In genomic region chr19:15249912-15250634, GRCh38 we compare ENCODE assay signal across 10 cellular contexts. TPM values are rescaled to one million over a fixed set of nuclear protein-coding genes. Genes with fewer than 3 reads are reported as not detected.
DNase-seq lines count a peak whose midpoint lies in the region; ATAC-seq, FAIRE-seq and TF ChIP-seq lines count a peak whose summit lies in the region.
"Had no signal": no experiment of that assay in that cellular context is flagged by ENCODE, and none has a peak within 500 bp of the region (broad histone marks: within the 10 kb centered on the region; RNA-seq: fewer than 3 reads in every experiment).

No MANE protein-coding gene starts in this region.

- CTCF ChIA-PET in AG04450 (lab: Charles Lee) = interaction anchor here (0.6 to 2.4 kb wide), 11 partner anchors 72 to 172 kb away, joined by 3 to 14 read pairs (median 4); partner anchors contain the start of genes AKAP8 and AKAP8L

- POLR2A ChIA-PET in AG04450 (lab: Yijun Ruan, JAX) = interaction anchor here (0.5 to 2.9 kb wide), 11 partner anchors 9 to 255 kb away, joined by 3 to 15 read pairs (median 5); partner anchors contain the start of gene AKAP8

- H3K4me1 ChIP-seq in pancreas = peaks cover 0 to 13% (median 4%) of the 10 kb centered on the region in 3 donors

- peaks cover 0 to 44% (median 27%) of the 10 kb centered on the region in 3 donors for H3K36me3 ChIP-seq in pancreas

- H3K9me3 ChIP-seq in AG04450 (ENCODE audit: control insufficient read depth, insufficient read depth, low read length) (no peaks in the 10 kb centered on the region), pancreas (no peaks in the 10 kb centered on the region)

- DNase-seq in AG04450 (ENCODE audit: low read depth, low spot score) (peak; percentile 82), SW480 (ENCODE audit: low spot score) (peak; percentile 61), fibroblast of villous mesenchyme (ENCODE audit: low read depth) (peak; percentile 97), pancreas (peak in 2 of 6 donors; percentile 44), SKM-1 treated with dmso at 0.1 percent for 144 hours (lab: John Stamatoyannopoulos, UW; ENCODE audit: unreplicated experiment) (no peak), NCI-H1436 treated with DMSO at 0.1 percent for 48 hours (lab: John Stamatoyannopoulos, UW) (no peak)
- DNase-seq: activated CD4-positive, alpha-beta T cell treated with anti-CD3 and anti-CD28 coated beads, Interleukin-2, amount 50 U/mL, for 1 hour; CD4-positive, alpha-beta memory T cell had no signal

- no peak for FAIRE-seq in pancreas (lab: Jason Lieb, UNC)

- peak in 3 of 4 donors; percentile 19 to 32 (median 26) for ATAC-seq in pancreas
- no peak for ATAC-seq in HG03280 (IDR thresholded peaks at IDR 0.05; ENCODE audit: unreplicated experiment)
- no peak for ATAC-seq in HG03139 (IDR thresholded peaks at IDR 0.05; ENCODE audit: unreplicated experiment)

- H3K4me3 ChIP-seq in AG04450 (ENCODE audit: low read depth, low read length) (0 out of 2 replicates have a peak overlapping the region, but pooled peaks have one; percentile 5), fibroblast of villous mesenchyme (ENCODE audit: low read depth, low read length) (no peak overlapping the region), pancreas (no peak overlapping the region)

- intact Hi-C loops in pancreas (cut with DNase I) = loop anchor here in 2 of 3 donors (5.0 to 10.0 kb wide), 2 partner anchors 73 to 305 kb away; no protein-coding TSS in a partner anchor

- H3K27me3 ChIP-seq in AG04450 (ENCODE audit: control insufficient read depth, insufficient read depth, low read length) (no peaks in the 10 kb centered on the region), pancreas (no peaks in the 10 kb centered on the region)

- TF ChIP-seq CTCF in AG04450 (IDR thresholded peaks at IDR 0.05; ENCODE audit: low read depth, low read length) = no peak
- no peak for TF ChIP-seq CTCF in fibroblast of villous mesenchyme (IDR thresholded peaks at IDR 0.05; ENCODE audit: insufficient read depth, low read depth, low read length)
- TF ChIP-seq CTCF in pancreas (IDR thresholded peaks at IDR 0.05) = no peak

- H3K27ac ChIP-seq in AG04450 (ENCODE audit: low read depth, low read length) (peak overlapping the region; percentile 100), pancreas (peak overlapping the region in 3 of 4 donors; percentile 68 to 73 (median 70))

- WGBS in pancreas, 2 donors = 69 to 73% methylated on average over 15 of the region's 15 CpGs

RNA-seq across cellular contexts. Expression of gene EPHX3, which starts 17.8 kb away (rescaled TPM):
- not detected in 2 replicates for polyA plus RNA-seq in AG04450 (2011; rRNA removed)
- polyA minus RNA-seq in AG04450 (2011; rRNA and poly(A)+ RNA removed) = 0.13 and 0.55 TPM in 2 replicates
- under 0.01 TPM in 2 replicates for total RNA-seq in fibroblast of villous mesenchyme
- total RNA-seq in pancreas = under 1 TPM in 4 of 6 donors, not detected in 2; 0.09 to 0.59 (median 0.17) TPM
- under 1 TPM in 1 of 2 donors, not detected in 1; 0.16 TPM for polyA plus RNA-seq in pancreas
- polyA plus RNA-seq: CD4-positive, alpha-beta memory T cell had no signal

RNA-seq across cellular contexts. Expression of gene NOTCH3, which starts 49.3 kb away (rescaled TPM):
- 8.8 and 10.5 TPM in 2 replicates for polyA plus RNA-seq in AG04450 (2011; rRNA removed)
- polyA minus RNA-seq in AG04450 (2011; rRNA and poly(A)+ RNA removed) = 30.6 and 39.4 TPM in 2 replicates
- 27.6 and 39.3 TPM in 2 replicates for total RNA-seq in fibroblast of villous mesenchyme
- total RNA-seq in pancreas = 10 to 100 TPM in 5 of 6 donors, 1 to 10 TPM in 1; 8.4 to 29.4 (median 13.4) TPM
- 1 to 10 TPM; 7.3 to 8.0 TPM for polyA plus RNA-seq in pancreas
- polyA plus RNA-seq: CD4-positive, alpha-beta memory T cell had no signal

Comparison
In these comparisons a context has a peak if more than half of its experiments do, and no peak if none do; other contexts are left out.
1. DNase-seq: peak in AG04450 (single experiment), SW480 (single experiment) and fibroblast of villous mesenchyme (single experiment); none in SKM-1 treated with dmso at 0.1 percent for 144 hours (single experiment) and NCI-H1436 treated with DMSO at 0.1 percent for 48 hours (single experiment).
2. ATAC-seq: peak in pancreas (3 of 4); none in HG03280 (single experiment) and HG03139 (single experiment).